ENCODE assay signal across 12 cellular contexts in the genomic region with DNA sequence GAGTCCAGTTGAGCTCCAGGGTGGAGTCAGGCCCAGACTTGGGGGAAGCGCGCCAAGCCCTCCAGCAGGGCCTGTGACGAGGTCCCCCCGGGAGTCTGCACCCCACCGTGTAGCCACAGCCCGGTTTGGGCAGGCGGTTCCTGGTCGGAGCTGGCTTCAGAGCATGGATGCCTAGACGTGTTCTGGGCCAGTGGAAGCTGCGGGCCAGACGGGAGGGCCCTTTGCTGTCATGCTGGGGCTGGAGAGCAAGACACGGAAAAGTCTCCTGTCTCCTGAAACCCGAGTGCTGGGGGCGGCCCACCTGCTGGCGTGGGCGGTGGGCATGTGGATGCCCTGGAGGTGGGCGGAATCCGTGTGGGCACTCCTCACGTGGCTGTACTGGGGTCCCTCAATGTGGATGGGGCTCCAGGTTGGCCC. TPM values are rescaled to one million over a fixed set of nuclear protein-coding genes. Genes with fewer than 3 reads are reported as not detected.
DNase-seq lines count a peak whose midpoint lies in the region; ATAC-seq and TF ChIP-seq lines count a peak whose summit lies in the region.
"Had no signal": no experiment of that assay in that cellular context is flagged by ENCODE, and none has a peak within 500 bp of the region (broad histone marks: within the 10 kb centered on the region; RNA-seq: fewer than 3 reads in every experiment).

No MANE protein-coding gene starts in this region.

- no peak for ATAC-seq in PC-3
- no peak for ATAC-seq in HG03432 (IDR thresholded peaks at IDR 0.05; ENCODE audit: unreplicated experiment)
- ATAC-seq in HG03135 (IDR thresholded peaks at IDR 0.05; ENCODE audit: unreplicated experiment), result no peak
- ATAC-seq: activated CD8-positive, alpha-beta memory T cell treated with anti-CD3 and anti-CD28 coated beads, Interleukin-2, amount 10 ng/mL, durations not matched to agents 7 days and 5 days had no signal

- no peaks in the 10 kb centered on the region for H3K9me3 Mint-ChIP-seq in osteocyte (ENCODE audit: unreplicated experiment)
- H3K9me3 Mint-ChIP-seq in activated CD4-positive, alpha-beta T cell treated with anti-CD3 and anti-CD28 coated beads, Interleukin-2, amount 10 ng/mL, durations not matched to agents 24 days and 14 days, result no peaks in the 10 kb centered on the region
- H3K9me3 Mint-ChIP-seq: central memory CD8-positive, alpha-beta T cell had no signal

- H3K9me3 ChIP-seq in BE2C, result no peaks in the 10 kb centered on the region
- H3K9me3 ChIP-seq in PC-3 (ENCODE audit: low read length), result no peaks in the 10 kb centered on the region

- TF ChIP-seq CTCF in BE2C (IDR thresholded peaks at IDR 0.05; ENCODE audit: low read depth, low read length) (no peak), PC-3 (conservative IDR thresholded peaks at IDR 0.05; ENCODE audit: low read depth, low read length) (no peak), osteocyte (IDR thresholded peaks at IDR 0.05) (no peak)

- H2AFZ ChIP-seq in PC-3 (ENCODE audit: low read length), result no peak overlapping the region

- no peak overlapping the region for H3K27ac Mint-ChIP-seq in osteocyte (ENCODE audit: unreplicated experiment)
- no peak overlapping the region for H3K27ac Mint-ChIP-seq in activated CD4-positive, alpha-beta T cell treated with anti-CD3 and anti-CD28 coated beads, Interleukin-2, amount 10 ng/mL, durations not matched to agents 24 days and 14 days
- H3K27ac Mint-ChIP-seq: activated CD8-positive, alpha-beta memory T cell treated with anti-CD3 and anti-CD28 coated beads, Interleukin-2, amount 10 ng/mL, durations not matched to agents 7 days and 5 days had no signal

- peak overlapping the region; percentile 99 for H3K4me2 ChIP-seq in PC-3 (ENCODE audit: low read length)

- no peaks in the 10 kb centered on the region for H3K27me3 Mint-ChIP-seq in osteocyte (ENCODE audit: unreplicated experiment)
- H3K27me3 Mint-ChIP-seq in activated CD4-positive, alpha-beta T cell treated with anti-CD3 and anti-CD28 coated beads, Interleukin-2, amount 10 ng/mL, durations not matched to agents 24 days and 14 days, result no peaks in the 10 kb centered on the region
- H3K27me3 Mint-ChIP-seq: activated CD8-positive, alpha-beta memory T cell treated with anti-CD3 and anti-CD28 coated beads, Interleukin-2, amount 10 ng/mL, durations not matched to agents 7 days and 5 days had no signal

- no peaks in the 10 kb centered on the region for H3K27me3 ChIP-seq in BE2C
- no peaks in the 10 kb centered on the region for H3K27me3 ChIP-seq in PC-3 (ENCODE audit: low read length)

- peaks cover 4% of the 10 kb centered on the region; the same call in 1 of the 2 replicates for H4K20me1 ChIP-seq in PC-3 (ENCODE audit: low read length)

- H3K4me1 Mint-ChIP-seq in osteocyte (ENCODE audit: unreplicated experiment), result peaks cover 36% of the 10 kb centered on the region
- H3K4me1 Mint-ChIP-seq in activated CD4-positive, alpha-beta T cell treated with anti-CD3 and anti-CD28 coated beads, Interleukin-2, amount 10 ng/mL, durations not matched to agents 24 days and 14 days, result peaks cover 3% of the 10 kb centered on the region
- H3K4me1 Mint-ChIP-seq: central memory CD8-positive, alpha-beta T cell had no signal

- POLR2A ChIA-PET in PC-3 (lab: Charles Lee; ENCODE audit: unreplicated experiment), result no interaction called here

- H3K9ac ChIP-seq in PC-3 (ENCODE audit: low read length), result peak overlapping the region; percentile 63; the same call in 1 of the 2 replicates

- H3K4me3 ChIP-seq in BE2C (ENCODE audit: low read depth, low read length) (peak overlapping the region; percentile 80), PC-3 (ENCODE audit: low read length) (peak overlapping the region; percentile 84)

- H3K79me2 ChIP-seq in PC-3 (ENCODE audit: low read length), result peaks cover 30% of the 10 kb centered on the region

- H3K9me2 ChIP-seq in PC-3 (replicated peaks; ENCODE audit: low read length), result no peaks in the 10 kb centered on the region

- no TSS peak for BruUV-seq in PC-3 (replicated peaks; lab: Mats Ljungman, UMichigan)

- peaks cover 13% of the 10 kb centered on the region for H3K36me3 ChIP-seq in BE2C
- H3K36me3 ChIP-seq in PC-3 (ENCODE audit: low read depth, low read length), result no peaks in the 10 kb centered on the region

- no peak overlapping the region for H3K27ac ChIP-seq in PC-3 (ENCODE audit: low read length)

- H3K4me3 Mint-ChIP-seq in osteocyte (ENCODE audit: unreplicated experiment), result peak overlapping the region; percentile 78
- no peak overlapping the region for H3K4me3 Mint-ChIP-seq in activated CD4-positive, alpha-beta T cell treated with anti-CD3 and anti-CD28 coated beads, Interleukin-2, amount 10 ng/mL, durations not matched to agents 24 days and 14 days
- H3K4me3 Mint-ChIP-seq: activated CD8-positive, alpha-beta memory T cell treated with anti-CD3 and anti-CD28 coated beads, Interleukin-2, amount 10 ng/mL, durations not matched to agents 7 days and 5 days had no signal

- CTCF ChIA-PET in PC-3 (lab: Charles Lee), result no interaction called here

- no peaks in the 10 kb centered on the region for H3F3A ChIP-seq in PC-3 (ENCODE audit: low read length, unreplicated experiment)

- intact Hi-C loops in PC-3 (cut with micrococcal nuclease), result no loop called here
- intact Hi-C loops in activated CD4-positive, alpha-beta T cell treated with anti-CD3 and anti-CD28 coated beads, Interleukin-2, amount 10 ng/mL, durations not matched to agents 24 days and 14 days (cut with micrococcal nuclease), result no loop called here

- no peaks in the 10 kb centered on the region for H3K36me3 Mint-ChIP-seq in osteocyte (ENCODE audit: unreplicated experiment)
- H3K36me3 Mint-ChIP-seq in activated CD4-positive, alpha-beta T cell treated with anti-CD3 and anti-CD28 coated beads, Interleukin-2, amount 10 ng/mL, durations not matched to agents 24 days and 14 days (ENCODE audit: low read depth), result no peaks in the 10 kb centered on the region
- H3K36me3 Mint-ChIP-seq: activated CD8-positive, alpha-beta memory T cell treated with anti-CD3 and anti-CD28 coated beads, Interleukin-2, amount 10 ng/mL, durations not matched to agents 7 days and 5 days had no signal

- peaks cover 14% of the 10 kb centered on the region for H3K4me1 ChIP-seq in BE2C
- peaks cover 8% of the 10 kb centered on the region for H3K4me1 ChIP-seq in PC-3 (ENCODE audit: insufficient read depth, low read length)

- DNase-seq in BE2C, result no peak
- DNase-seq in PC-3, result no peak
- DNase-seq in fibroblast of gingiva (ENCODE audit: low read depth), result peak; percentile 18
- no peak for DNase-seq in osteocyte (ENCODE audit: extremely low spot score, unreplicated experiment)
- DNase-seq in activated CD4-positive, alpha-beta T cell treated with anti-CD3 and anti-CD28 coated beads, Interleukin-2, amount 10 ng/mL, durations not matched to agents 24 days and 14 days, result no peak
- no peak for DNase-seq in superior temporal gyrus (ENCODE audit: extremely low spot score)
- DNase-seq: activated CD8-positive, alpha-beta memory T cell treated with anti-CD3 and anti-CD28 coated beads, Interleukin-2, amount 10 ng/mL, durations not matched to agents 7 days and 5 days; stimulated activated CD4-positive, alpha-beta T cell treated with anti-CD3 and anti-CD28 coated beads, Interleukin-2, amount 100 ng/mL, for 48 hours had no signal

RNA-seq across cellular contexts. Expression of a gene that starts 1.9 kb away (rescaled TPM):
- 131 TPM for polyA plus RNA-seq in BE2C (2012; ENCODE audit: insufficient read depth, insufficient read length, low read depth)
- 26.9 and 27.8 TPM in 2 replicates for total RNA-seq in PC-3 (2014; rRNA removed)
- total RNA-seq in osteocyte, result 32.5 and 37.1 TPM in 2 replicates
- 19.2 and 20.5 TPM in 2 replicates for total RNA-seq in activated CD4-positive, alpha-beta T cell treated with anti-CD3 and anti-CD28 coated beads, Interleukin-2, amount 10 ng/mL, durations not matched to agents 24 days and 14 days

RNA-seq across cellular contexts. Expression of a gene that starts 25.3 kb away (rescaled TPM):
- not detected for polyA plus RNA-seq in BE2C (2012; ENCODE audit: insufficient read depth, insufficient read length, low read depth)
- 0.04 TPM in 1 of 2 replicates, not detected in the other for total RNA-seq in PC-3 (2014; rRNA removed)
- total RNA-seq in osteocyte, result not detected in 2 replicates
- total RNA-seq in activated CD4-positive, alpha-beta T cell treated with anti-CD3 and anti-CD28 coated beads, Interleukin-2, amount 10 ng/mL, durations not matched to agents 24 days and 14 days, result not detected in 2 replicates
- total RNA-seq: activated CD8-positive, alpha-beta memory T cell treated with anti-CD3 and anti-CD28 coated beads, Interleukin-2, amount 10 ng/mL, durations not matched to agents 7 days and 5 days; myocyte had no signal

RNA-seq across cellular contexts. Expression of a gene that starts 34.3 kb away (rescaled TPM):
- polyA plus RNA-seq in BE2C (2012; ENCODE audit: insufficient read depth, insufficient read length, low read depth), result 95.7 TPM
- 51.4 and 64.9 TPM in 2 replicates for total RNA-seq in PC-3 (2014; rRNA removed)
- 16.6 and 17.6 TPM in 2 replicates for total RNA-seq in osteocyte
- total RNA-seq in activated CD4-positive, alpha-beta T cell treated with anti-CD3 and anti-CD28 coated beads, Interleukin-2, amount 10 ng/mL, durations not matched to agents 24 days and 14 days, result 31.5 and 34.0 TPM in 2 replicates

RNA-seq across cellular contexts. Expression of a gene that starts 44.2 kb away (rescaled TPM):
- 47.9 TPM for polyA plus RNA-seq in BE2C (2012; ENCODE audit: insufficient read depth, insufficient read length, low read depth)
- 0.52 and 1.1 TPM in 2 replicates for total RNA-seq in PC-3 (2014; rRNA removed)
- total RNA-seq in osteocyte, result 0.89 and 0.94 TPM in 2 replicates
- total RNA-seq in activated CD4-positive, alpha-beta T cell treated with anti-CD3 and anti-CD28 coated beads, Interleukin-2, amount 10 ng/mL, durations not matched to agents 24 days and 14 days, result 7.8 and 9.2 TPM in 2 replicates
